In the genomic region with DNA sequence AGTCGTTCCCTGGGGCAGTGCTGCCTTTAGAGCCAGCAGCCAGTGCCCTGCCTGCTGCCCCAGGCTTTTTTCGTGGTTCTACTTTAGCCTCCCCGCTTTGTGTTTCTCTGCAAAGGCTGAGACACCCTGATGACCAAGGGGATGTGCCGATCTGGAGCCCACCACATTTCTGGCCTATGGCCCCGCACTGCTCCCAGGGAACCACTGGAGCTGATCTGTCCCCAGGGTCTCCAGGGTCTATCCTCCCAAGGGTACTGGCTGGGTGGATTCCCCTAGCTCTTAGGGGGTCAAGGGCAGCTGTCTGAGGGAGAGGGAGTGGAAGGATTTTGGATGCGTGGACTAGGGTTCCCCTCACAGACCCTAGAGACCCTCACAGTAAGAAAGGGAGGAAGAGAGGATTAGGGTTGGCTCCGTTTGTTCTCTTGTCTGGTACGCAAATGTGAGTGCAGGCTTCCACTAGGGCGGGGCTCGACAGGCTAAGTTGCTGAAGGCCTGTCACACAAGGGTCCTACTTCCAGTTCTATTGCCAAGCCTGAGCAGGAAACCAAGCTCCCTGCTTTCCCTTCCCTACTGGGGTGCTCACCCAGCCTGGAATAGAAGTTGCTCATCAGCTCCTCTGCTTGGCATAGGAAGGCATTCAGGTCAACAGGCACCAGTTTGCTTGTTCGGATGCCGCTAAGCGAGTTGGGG, we compare ENCODE assay signal across 1 cellular context.
TF ChIP-seq lines count a peak whose summit lies in the region.

No MANE protein-coding gene starts in this region.

TF ChIP-seq in HCT116, 20 proteins besides CTCF, POLR2A, EP300 and RAD21:
- no peak for TF ChIP-seq SRF (IDR thresholded peaks at IDR 0.05; ENCODE audit: low read depth)
- no peak for TF ChIP-seq TCF7L2 (IDR thresholded peaks at IDR 0.05; ENCODE audit: borderline replicate concordance, extremely low read depth, insufficient read depth, insufficient read length)
- TF ChIP-seq, protein P1, sequence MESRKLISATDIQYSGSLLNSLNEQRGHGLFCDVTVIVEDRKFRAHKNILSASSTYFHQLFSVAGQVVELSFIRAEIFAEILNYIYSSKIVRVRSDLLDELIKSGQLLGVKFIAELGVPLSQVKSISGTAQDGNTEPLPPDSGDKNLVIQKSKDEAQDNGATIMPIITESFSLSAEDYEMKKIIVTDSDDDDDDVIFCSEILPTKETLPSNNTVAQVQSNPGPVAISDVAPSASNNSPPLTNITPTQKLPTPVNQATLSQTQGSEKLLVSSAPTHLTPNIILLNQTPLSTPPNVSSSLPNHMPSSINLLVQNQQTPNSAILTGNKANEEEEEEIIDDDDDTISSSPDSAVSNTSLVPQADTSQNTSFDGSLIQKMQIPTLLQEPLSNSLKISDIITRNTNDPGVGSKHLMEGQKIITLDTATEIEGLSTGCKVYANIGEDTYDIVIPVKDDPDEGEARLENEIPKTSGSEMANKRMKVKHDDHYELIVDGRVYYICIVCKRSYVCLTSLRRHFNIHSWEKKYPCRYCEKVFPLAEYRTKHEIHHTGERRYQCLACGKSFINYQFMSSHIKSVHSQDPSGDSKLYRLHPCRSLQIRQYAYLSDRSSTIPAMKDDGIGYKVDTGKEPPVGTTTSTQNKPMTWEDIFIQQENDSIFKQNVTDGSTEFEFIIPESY (IDR thresholded peaks at IDR 0.05; ENCODE audit: extremely low read depth, insufficient replicate concordance, low read length) = no peak
- TF ChIP-seq FOSL1 (IDR thresholded peaks at IDR 0.05; ENCODE audit: low read depth) = no peak
- TF ChIP-seq CEBPB (IDR thresholded peaks at IDR 0.05; ENCODE audit: low read depth) = no peak
- TF ChIP-seq EZH2phosphoT487 (IDR thresholded peaks at IDR 0.05; ENCODE audit: borderline replicate concordance) = no peak
- no peak for TF ChIP-seq EZH2 (IDR thresholded peaks at IDR 0.05)
- no peak for TF ChIP-seq EGR1 (IDR thresholded peaks at IDR 0.05; ENCODE audit: low read depth)
- TF ChIP-seq, protein P2, sequence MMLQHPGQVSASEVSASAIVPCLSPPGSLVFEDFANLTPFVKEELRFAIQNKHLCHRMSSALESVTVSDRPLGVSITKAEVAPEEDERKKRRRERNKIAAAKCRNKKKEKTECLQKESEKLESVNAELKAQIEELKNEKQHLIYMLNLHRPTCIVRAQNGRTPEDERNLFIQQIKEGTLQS (IDR thresholded peaks at IDR 0.05) = no peak
- no peak for TF ChIP-seq YY1 (IDR thresholded peaks at IDR 0.05; ENCODE audit: extremely low read depth, insufficient replicate concordance, low read depth, low read length)
- no peak for TF ChIP-seq ELF1 (IDR thresholded peaks at IDR 0.05; ENCODE audit: borderline replicate concordance, low read depth)
